ENCODE assay signal across 9 cellular contexts in the genomic region with DNA sequence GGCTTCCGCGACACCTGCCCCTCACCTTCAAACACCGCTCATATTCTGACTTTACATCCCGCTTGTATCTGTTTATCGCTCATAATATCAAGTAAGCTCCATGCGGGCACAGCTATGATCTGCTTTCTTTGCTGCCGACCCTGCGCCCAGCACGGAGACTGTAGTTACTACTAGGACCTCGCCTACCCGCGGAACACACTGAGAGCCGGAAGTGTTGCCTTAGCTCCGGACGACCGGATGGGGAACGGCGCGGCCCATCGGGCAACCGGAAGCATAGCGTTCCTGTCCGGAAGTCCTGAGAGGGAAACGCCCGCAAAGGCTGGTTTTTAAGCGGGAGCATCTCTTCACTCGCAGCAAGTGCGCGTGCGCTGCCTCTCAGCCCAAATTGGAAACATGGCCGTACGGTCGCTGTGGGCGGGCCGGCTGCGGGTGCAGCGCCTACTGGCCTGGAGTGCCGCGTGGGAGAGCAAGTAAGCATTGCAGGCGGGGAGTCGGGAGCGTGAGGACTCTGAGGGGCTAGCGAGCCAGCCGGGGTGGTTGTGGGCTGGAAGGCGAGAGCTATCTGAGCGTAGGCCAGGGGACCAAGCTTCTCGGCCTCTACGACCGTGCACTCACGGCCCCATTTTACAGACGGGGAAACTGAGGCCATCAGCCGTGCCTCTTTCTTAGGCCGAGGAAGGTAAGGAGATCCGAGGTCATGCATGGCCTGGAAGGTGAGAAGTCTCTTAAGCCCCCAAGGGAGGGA. TPM values are rescaled to one million over a fixed set of nuclear protein-coding genes. Genes with fewer than 3 reads are reported as not detected.
DNase-seq lines count a peak whose midpoint lies in the region; ATAC-seq, FAIRE-seq and TF ChIP-seq lines count a peak whose summit lies in the region.
"Had no signal": no experiment of that assay in that cellular context is flagged by ENCODE, and none has a peak within 500 bp of the region (broad histone marks: within the 10 kb centered on the region; RNA-seq: fewer than 3 reads in every experiment).

A gene with protein sequence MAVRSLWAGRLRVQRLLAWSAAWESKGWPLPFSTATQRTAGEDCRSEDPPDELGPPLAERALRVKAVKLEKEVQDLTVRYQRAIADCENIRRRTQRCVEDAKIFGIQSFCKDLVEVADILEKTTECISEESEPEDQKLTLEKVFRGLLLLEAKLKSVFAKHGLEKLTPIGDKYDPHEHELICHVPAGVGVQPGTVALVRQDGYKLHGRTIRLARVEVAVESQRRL (plus strand): TSS at position 353 of the 745 bp plus-strand sequence. CDS start 41 bp downstream, at position 394.

- ATAC-seq in GM19023 (IDR thresholded peaks at IDR 0.05; ENCODE audit: unreplicated experiment) (peak; percentile 97), HG03280 (IDR thresholded peaks at IDR 0.05; ENCODE audit: unreplicated experiment) (peak; percentile 97)
- peak; percentile 91 for ATAC-seq in activated CD4-positive, CD25-positive, alpha-beta regulatory T cell treated with anti-CD3 and anti-CD28 coated beads, Interleukin-2, amount 50 U/mL, for 24 hours

- peak within 1 kb of the TSS; percentile 88 for H3K4me3 ChIP-seq in AG09309 (ENCODE audit: control insufficient read depth, low read depth, low read length)
- H3K4me3 ChIP-seq in kidney (ENCODE audit: low read length in 2 of 2) = peak within 1 kb of the TSS; percentile 98

- intact Hi-C loops in kidney (cut with DNase I) = no loop called here

- peak within 1 kb of the TSS; percentile 59 to 80 for H3K27ac ChIP-seq in kidney (ENCODE audit: low read depth in 2 of 2, low read length in 2 of 2)

- DNase-seq in AG09309 (ENCODE audit: low read depth) (peak; percentile 89), NCI-H446 treated with DMSO at 0.1 percent for 48 hours (lab: John Stamatoyannopoulos, UW) (peak; percentile 94), cerebellar nuclear complex (lab: John Stamatoyannopoulos, UW) (peak; percentile 62 to 96), kidney (peak; percentile 98)
- peak; percentile 97 for DNase-seq in stimulated activated CD4-positive, alpha-beta T cell treated with anti-CD3 and anti-CD28 coated beads, Interleukin-15, amount 100 ng/mL, for 24 hours

- FAIRE-seq in kidney (lab: Jason Lieb, UNC) = peak; percentile 38
- FAIRE-seq: colon had no signal

- H3K4me1 ChIP-seq in kidney (ENCODE audit: control insufficient read depth in 1 of 2, insufficient read depth in 1 of 2, low read depth in 1 of 2, low read length in 2 of 2) = peaks cover 0 to 5% of the 10 kb centered on the region in 2 donors

- TF ChIP-seq CTCF in AG09309 (IDR thresholded peaks at IDR 0.05; ENCODE audit: control insufficient read depth, insufficient read depth, low read depth, low read length, missing control alignments) (no peak), kidney (IDR thresholded peaks at IDR 0.05; ENCODE audit: borderline replicate concordance, extremely low read depth, insufficient read depth) (no peak)

- peak within 1 kb of the TSS; percentile 78 to 87 for H3K9ac ChIP-seq in kidney (ENCODE audit: low read length in 2 of 2)

- H3K9me3 ChIP-seq in kidney (ENCODE audit: control insufficient read depth in 1 of 2, low read length in 2 of 2) = no peaks in the 10 kb centered on the region

- peaks cover 8 to 21% of the 10 kb centered on the region in 2 donors for H3K36me3 ChIP-seq in kidney (ENCODE audit: control insufficient read depth in 1 of 2, insufficient read depth in 2 of 2, low read length in 2 of 2)

RNA-seq across cellular contexts. Expression of the gene that starts here (rescaled TPM):
- 16.9 TPM for total RNA-seq in kidney
- 7.6 TPM for polyA plus RNA-seq in kidney (ENCODE audit: insufficient read depth, low read depth, low replicate concordance)

Comparison
In these comparisons a context has a peak if more than half of its experiments do, and no peak if none do; other contexts are left out.
1. Peak in every context shown above with its lines: DNase-seq, ATAC-seq, H3K4me3 ChIP-seq and H3K27ac ChIP-seq.